13 cellular contexts compared by ENCODE assay signal in genomic region chr2:75431757-75432156, GRCh38.
A peak's percentile ranks its signal among the peaks of the same experiment; 100 is the strongest.
DNase-seq lines count a peak whose midpoint lies in the region; ATAC-seq and TF ChIP-seq lines count a peak whose summit lies in the region.
"Had no signal": no experiment of that assay in that cellular context is flagged by ENCODE, and none has a peak within 500 bp of the region (broad histone marks: within the 10 kb centered on the region; RNA-seq: fewer than 3 reads in every experiment).

No MANE protein-coding gene starts in this region.

- H3K9me3 ChIP-seq in DND-41 (ENCODE audit: insufficient read depth, low read length, severe bottlenecking): no peaks in the 10 kb centered on the region
- no peaks in the 10 kb centered on the region for H3K9me3 ChIP-seq in neuronal stem cell (replicated peaks in 1 of 2; ENCODE audit: control insufficient read depth in 2 of 2, insufficient read depth in 1 of 2, low read depth in 1 of 2, low read length in 2 of 2)
- H3K9me3 ChIP-seq: mucosa of descending colon had no signal

- H3K4me3 ChIP-seq in DND-41 (ENCODE audit: low read depth in 1 of 2, low read length in 2 of 2): no peak overlapping the region
- H3K4me3 ChIP-seq in coronary artery: no peak overlapping the region
- H3K4me3 ChIP-seq in neuronal stem cell (ENCODE audit: low read length in 2 of 2): no peak overlapping the region
- H3K4me3 ChIP-seq: mucosa of descending colon had no signal

- H3K27ac ChIP-seq in DND-41 (ENCODE audit: low read length) (peak overlapping the region; percentile 13), foreskin keratinocyte (no peak overlapping the region), coronary artery (no peak overlapping the region), neuronal stem cell (replicated peaks; ENCODE audit: low read length) (no peak overlapping the region)

- H3K79me2 ChIP-seq in DND-41 (ENCODE audit: insufficient read depth, low read length): no peaks in the 10 kb centered on the region

- H3K36me3 Mint-ChIP-seq in IgD-negative memory B cell: no peaks in the 10 kb centered on the region
- H3K36me3 Mint-ChIP-seq: activated CD8-positive, alpha-beta memory T cell treated with anti-CD3 and anti-CD28 coated beads, Interleukin-2, amount 10 ng/mL, durations not matched to agents 7 days and 5 days; brain; type B pancreatic cell had no signal

- H4K91ac ChIP-seq in neuronal stem cell (ENCODE audit: low read depth, low read length, poor library complexity): no peak overlapping the region

- H4K8ac ChIP-seq in neuronal stem cell (ENCODE audit: low read depth, low read length): no peak overlapping the region

- no peak for TF ChIP-seq CTCF in DND-41 (IDR thresholded peaks at IDR 0.05; ENCODE audit: borderline replicate concordance, extremely low read depth, low read length, poor library complexity, severe bottlenecking)
- no peak for TF ChIP-seq CTCF in foreskin keratinocyte (conservative IDR thresholded peaks at IDR 0.05)
- no peak for TF ChIP-seq CTCF in coronary artery (IDR thresholded peaks at IDR 0.05)

- peaks cover 39 to 52% (median 46%) of the 10 kb centered on the region in 3 donors for H3K4me1 Mint-ChIP-seq in IgD-negative memory B cell
- H3K4me1 Mint-ChIP-seq: activated CD8-positive, alpha-beta memory T cell treated with anti-CD3 and anti-CD28 coated beads, Interleukin-2, amount 10 ng/mL, durations not matched to agents 7 days and 5 days had no signal

- H3K4ac ChIP-seq in neuronal stem cell (ENCODE audit: low read length): no peak overlapping the region

- H3K4me1 ChIP-seq in DND-41 (ENCODE audit: insufficient read depth, low read length): peaks cover 25% of the 10 kb centered on the region
- H3K4me1 ChIP-seq in foreskin keratinocyte: peaks cover 12% of the 10 kb centered on the region
- H3K4me1 ChIP-seq in neuronal stem cell (ENCODE audit: control insufficient read depth in 2 of 2, insufficient read depth in 1 of 2, low read depth in 1 of 2, low read length in 2 of 2): peaks cover 2 to 12% of the 10 kb centered on the region in 2 donors

- ATAC-seq in DND-41 (ENCODE audit: insufficient read depth, low read depth) (no peak), GM19372 (IDR thresholded peaks at IDR 0.05; ENCODE audit: low read depth, unreplicated experiment) (peak; percentile 69), HG02852 (IDR thresholded peaks at IDR 0.05; ENCODE audit: unreplicated experiment) (peak; percentile 50), foreskin keratinocyte (no peak)
- ATAC-seq: activated CD8-positive, alpha-beta memory T cell treated with anti-CD3 and anti-CD28 coated beads, Interleukin-2, amount 10 ng/mL, durations not matched to agents 7 days and 5 days; mucosa of descending colon had no signal

- no peaks in the 10 kb centered on the region for H3K27me3 Mint-ChIP-seq in IgD-negative memory B cell
- H3K27me3 Mint-ChIP-seq: type B pancreatic cell had no signal

- peak overlapping the region; percentile 21 to 88 (median 67) for H3K27ac Mint-ChIP-seq in IgD-negative memory B cell
- H3K27ac Mint-ChIP-seq: activated CD8-positive, alpha-beta memory T cell treated with anti-CD3 and anti-CD28 coated beads, Interleukin-2, amount 10 ng/mL, durations not matched to agents 7 days and 5 days; type B pancreatic cell had no signal

- no peak overlapping the region for H2BK12ac ChIP-seq in neuronal stem cell (ENCODE audit: low read length)

- no peak overlapping the region for H3K14ac ChIP-seq in neuronal stem cell (ENCODE audit: low read length)

- H3K9me3 Mint-ChIP-seq in IgD-negative memory B cell: peaks cover 1 to 4% (median 1%) of the 10 kb centered on the region in 3 donors
- H3K9me3 Mint-ChIP-seq: type B pancreatic cell had no signal

- H3K4me2 ChIP-seq in DND-41 (ENCODE audit: insufficient read depth, low read length) (no peak overlapping the region), neuronal stem cell (ENCODE audit: insufficient read depth, low read length, poor library complexity, severe bottlenecking) (no peak overlapping the region)

- H3K4me3 Mint-ChIP-seq in IgD-negative memory B cell: peak overlapping the region; percentile 27 to 71 (median 68)
- H3K4me3 Mint-ChIP-seq: activated CD8-positive, alpha-beta memory T cell treated with anti-CD3 and anti-CD28 coated beads, Interleukin-2, amount 10 ng/mL, durations not matched to agents 7 days and 5 days; brain; type B pancreatic cell had no signal

- H3K23ac ChIP-seq in neuronal stem cell (ENCODE audit: low read depth, low read length, poor library complexity): no peak overlapping the region

- H3K79me1 ChIP-seq in neuronal stem cell (ENCODE audit: low read depth, low read length): no peaks in the 10 kb centered on the region

- no peak overlapping the region for H2BK120ac ChIP-seq in neuronal stem cell (ENCODE audit: low read depth, low read length)

- no peak overlapping the region for H2AFZ ChIP-seq in DND-41 (ENCODE audit: low read depth, low read length)
- no peak overlapping the region for H2AFZ ChIP-seq in neuronal stem cell (ENCODE audit: low read length)

- no peak for DNase-seq in DND-41
- no peak for DNase-seq in stimulated activated naive CD4-positive, alpha-beta T cell (lab: John Stamatoyannopoulos, UW)
- no peak for DNase-seq in foreskin keratinocyte
- no peak for DNase-seq in coronary artery (ENCODE audit: low spot score)
- DNase-seq in neuronal stem cell (ENCODE audit: low spot score): no peak
- DNase-seq: activated CD8-positive, alpha-beta memory T cell treated with anti-CD3 and anti-CD28 coated beads, Interleukin-2, amount 10 ng/mL, durations not matched to agents 7 days and 5 days; mucosa of descending colon; NCI-H1417 had no signal

- H3K18ac ChIP-seq in neuronal stem cell (ENCODE audit: low read length): no peak overlapping the region

- no CpG with 5 or more reads among the region's 1 CpG for WGBS in neuronal stem cell (ENCODE audit: extremely low coverage in 2 of 2, insufficient read length in 2 of 2, insufficient replicate concordance in 1 of 2), 2 donors

- H3K27me3 ChIP-seq in DND-41 (ENCODE audit: insufficient read depth, low read length, poor library complexity): no peaks in the 10 kb centered on the region
- no peaks in the 10 kb centered on the region for H3K27me3 ChIP-seq in foreskin keratinocyte
- H3K27me3 ChIP-seq in neuronal stem cell (ENCODE audit: control insufficient read depth in 3 of 3, insufficient read depth in 3 of 3, low read depth in 1 of 3, low read length in 3 of 3): no peaks in the 10 kb centered on the region

- no peak overlapping the region for H2BK15ac ChIP-seq in neuronal stem cell (ENCODE audit: low read length)

- H2BK5ac ChIP-seq in neuronal stem cell (ENCODE audit: low read length): no peak overlapping the region

- H3K36me3 ChIP-seq in DND-41 (ENCODE audit: insufficient read depth, low read length) (no peaks in the 10 kb centered on the region), neuronal stem cell (replicated peaks in 1 of 2; ENCODE audit: control insufficient read depth in 2 of 2, insufficient read depth in 2 of 2, low read length in 2 of 2) (no peaks in the 10 kb centered on the region)

- H4K20me1 ChIP-seq in DND-41 (ENCODE audit: insufficient read depth, low read length): no peaks in the 10 kb centered on the region

- H3K9ac ChIP-seq in DND-41 (ENCODE audit: low read depth, low read length) (no peak overlapping the region), neuronal stem cell (ENCODE audit: low read depth, low read length, poor library complexity) (no peak overlapping the region)

- no peak overlapping the region for H2AK5ac ChIP-seq in neuronal stem cell (ENCODE audit: low read depth, low read length)

Comparison
In these comparisons a context has a peak if more than half of its experiments do, and no peak if none do; other contexts are left out.
1. ATAC-seq: peak in GM19372 (single experiment) and HG02852 (single experiment); none in DND-41 (single experiment) and foreskin keratinocyte (single experiment).